In the genomic region with DNA sequence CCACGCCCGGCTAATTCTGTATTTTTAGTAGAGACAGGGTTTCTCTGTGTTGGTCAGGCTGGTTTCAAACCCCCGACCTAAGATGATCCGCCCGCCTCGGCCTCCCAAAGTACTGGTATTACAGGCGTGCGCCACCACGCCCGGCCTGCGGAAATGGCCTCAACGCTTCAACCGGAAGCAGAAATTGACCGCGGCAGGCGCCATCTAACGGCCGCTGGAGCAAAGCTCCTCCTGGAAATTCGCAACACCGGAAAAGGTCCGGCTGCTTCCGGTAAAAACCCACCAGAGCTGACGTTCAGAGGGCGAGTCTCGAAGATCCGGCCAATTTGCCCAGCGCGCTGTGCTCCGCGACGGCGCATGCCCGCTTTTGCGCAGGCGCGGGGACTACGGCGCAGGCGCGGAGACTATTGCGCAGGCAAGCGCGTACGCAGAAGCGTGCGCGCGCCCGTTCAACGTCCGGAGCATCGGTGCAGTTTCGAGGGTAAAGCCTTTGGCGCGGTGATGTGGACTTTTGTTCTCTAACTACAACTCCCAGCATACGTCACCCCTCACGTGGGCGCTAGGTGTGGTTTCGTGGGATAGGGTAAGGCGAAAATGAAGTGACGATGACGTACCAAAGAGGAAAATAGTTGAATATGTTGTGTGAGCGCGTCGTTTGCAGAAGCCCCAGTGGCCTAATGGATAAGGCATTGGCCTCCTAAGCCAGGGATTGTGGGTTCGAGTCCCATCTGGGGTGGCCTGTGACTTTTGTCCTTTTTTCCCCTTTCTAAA, we compare ENCODE assay signal across 1 cellular context.
A peak's percentile ranks its signal among the peaks of the same experiment; 100 is the strongest.
TF ChIP-seq lines count a peak whose summit lies in the region.

No MANE protein-coding gene starts in this region.

TF ChIP-seq in K562, 482 proteins besides CTCF, POLR2A, EP300 and RAD21 (continued from another document and continues in another):
- TF ChIP-seq CBX8 (IDR thresholded peaks at IDR 0.05; ENCODE audit: borderline replicate concordance, extremely low read depth, low read depth, low read length, poor library complexity, severe bottlenecking), result no peak
- no peak for TF ChIP-seq CLOCK (CRISPR knock-in tag; IDR thresholded peaks at IDR 0.05; ENCODE audit: borderline replicate concordance)
- TF ChIP-seq KLF13 (tag; IDR thresholded peaks at IDR 0.05; ENCODE audit: borderline replicate concordance, low read depth), result peak; percentile 67
- TF ChIP-seq RUNX1 (IDR thresholded peaks at IDR 0.05; ENCODE audit: low read depth), result peak; percentile 71; the same call in 1 of the 2 replicates
- TF ChIP-seq, protein P1, sequence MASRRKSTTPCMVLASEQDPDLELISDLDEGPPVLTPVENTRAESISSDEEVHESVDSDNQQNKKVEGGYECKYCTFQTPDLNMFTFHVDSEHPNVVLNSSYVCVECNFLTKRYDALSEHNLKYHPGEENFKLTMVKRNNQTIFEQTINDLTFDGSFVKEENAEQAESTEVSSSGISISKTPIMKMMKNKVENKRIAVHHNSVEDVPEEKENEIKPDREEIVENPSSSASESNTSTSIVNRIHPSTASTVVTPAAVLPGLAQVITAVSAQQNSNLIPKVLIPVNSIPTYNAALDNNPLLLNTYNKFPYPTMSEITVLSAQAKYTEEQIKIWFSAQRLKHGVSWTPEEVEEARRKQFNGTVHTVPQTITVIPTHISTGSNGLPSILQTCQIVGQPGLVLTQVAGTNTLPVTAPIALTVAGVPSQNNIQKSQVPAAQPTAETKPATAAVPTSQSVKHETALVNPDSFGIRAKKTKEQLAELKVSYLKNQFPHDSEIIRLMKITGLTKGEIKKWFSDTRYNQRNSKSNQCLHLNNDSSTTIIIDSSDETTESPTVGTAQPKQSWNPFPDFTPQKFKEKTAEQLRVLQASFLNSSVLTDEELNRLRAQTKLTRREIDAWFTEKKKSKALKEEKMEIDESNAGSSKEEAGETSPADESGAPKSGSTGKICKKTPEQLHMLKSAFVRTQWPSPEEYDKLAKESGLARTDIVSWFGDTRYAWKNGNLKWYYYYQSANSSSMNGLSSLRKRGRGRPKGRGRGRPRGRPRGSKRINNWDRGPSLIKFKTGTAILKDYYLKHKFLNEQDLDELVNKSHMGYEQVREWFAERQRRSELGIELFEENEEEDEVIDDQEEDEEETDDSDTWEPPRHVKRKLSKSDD (conservative IDR thresholded peaks at IDR 0.05; ENCODE audit: low read length), result peak; percentile 86; the same call in 1 of the 2 replicates
- TF ChIP-seq FOXK1 (CRISPR knock-in tag; IDR thresholded peaks at IDR 0.05; ENCODE audit: borderline replicate concordance), result peak; percentile 96
- TF ChIP-seq POLR2B (IDR thresholded peaks at IDR 0.05; ENCODE audit: low read depth, partially characterized antibody), result peak; percentile 98
- TF ChIP-seq TFAM (CRISPR knock-in tag; conservative IDR thresholded peaks at IDR 0.05), result no peak
- TF ChIP-seq, protein P2, sequence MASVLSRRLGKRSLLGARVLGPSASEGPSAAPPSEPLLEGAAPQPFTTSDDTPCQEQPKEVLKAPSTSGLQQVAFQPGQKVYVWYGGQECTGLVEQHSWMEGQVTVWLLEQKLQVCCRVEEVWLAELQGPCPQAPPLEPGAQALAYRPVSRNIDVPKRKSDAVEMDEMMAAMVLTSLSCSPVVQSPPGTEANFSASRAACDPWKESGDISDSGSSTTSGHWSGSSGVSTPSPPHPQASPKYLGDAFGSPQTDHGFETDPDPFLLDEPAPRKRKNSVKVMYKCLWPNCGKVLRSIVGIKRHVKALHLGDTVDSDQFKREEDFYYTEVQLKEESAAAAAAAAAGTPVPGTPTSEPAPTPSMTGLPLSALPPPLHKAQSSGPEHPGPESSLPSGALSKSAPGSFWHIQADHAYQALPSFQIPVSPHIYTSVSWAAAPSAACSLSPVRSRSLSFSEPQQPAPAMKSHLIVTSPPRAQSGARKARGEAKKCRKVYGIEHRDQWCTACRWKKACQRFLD (CRISPR knock-in tag; IDR thresholded peaks at IDR 0.05), result no peak; the same call in 1 of the 2 replicates
- no peak for TF ChIP-seq RBM17 (IDR thresholded peaks at IDR 0.05; ENCODE audit: borderline replicate concordance, low read depth, low read length)
- no peak for TF ChIP-seq SMARCE1 (IDR thresholded peaks at IDR 0.05)
- peak; percentile 60; the same call in 1 of the 2 replicates for TF ChIP-seq ZNF232 (CRISPR knock-in tag; IDR thresholded peaks at IDR 0.05)
- TF ChIP-seq TRIM28 (IDR thresholded peaks at IDR 0.05), result peak; percentile 100
- TF ChIP-seq NCOA6 (IDR thresholded peaks at IDR 0.05), result peak; percentile 80; the same call in 1 of the 2 replicates
- TF ChIP-seq CHAMP1 (IDR thresholded peaks at IDR 0.05), result peak; percentile 100
- TF ChIP-seq, protein P3, sequence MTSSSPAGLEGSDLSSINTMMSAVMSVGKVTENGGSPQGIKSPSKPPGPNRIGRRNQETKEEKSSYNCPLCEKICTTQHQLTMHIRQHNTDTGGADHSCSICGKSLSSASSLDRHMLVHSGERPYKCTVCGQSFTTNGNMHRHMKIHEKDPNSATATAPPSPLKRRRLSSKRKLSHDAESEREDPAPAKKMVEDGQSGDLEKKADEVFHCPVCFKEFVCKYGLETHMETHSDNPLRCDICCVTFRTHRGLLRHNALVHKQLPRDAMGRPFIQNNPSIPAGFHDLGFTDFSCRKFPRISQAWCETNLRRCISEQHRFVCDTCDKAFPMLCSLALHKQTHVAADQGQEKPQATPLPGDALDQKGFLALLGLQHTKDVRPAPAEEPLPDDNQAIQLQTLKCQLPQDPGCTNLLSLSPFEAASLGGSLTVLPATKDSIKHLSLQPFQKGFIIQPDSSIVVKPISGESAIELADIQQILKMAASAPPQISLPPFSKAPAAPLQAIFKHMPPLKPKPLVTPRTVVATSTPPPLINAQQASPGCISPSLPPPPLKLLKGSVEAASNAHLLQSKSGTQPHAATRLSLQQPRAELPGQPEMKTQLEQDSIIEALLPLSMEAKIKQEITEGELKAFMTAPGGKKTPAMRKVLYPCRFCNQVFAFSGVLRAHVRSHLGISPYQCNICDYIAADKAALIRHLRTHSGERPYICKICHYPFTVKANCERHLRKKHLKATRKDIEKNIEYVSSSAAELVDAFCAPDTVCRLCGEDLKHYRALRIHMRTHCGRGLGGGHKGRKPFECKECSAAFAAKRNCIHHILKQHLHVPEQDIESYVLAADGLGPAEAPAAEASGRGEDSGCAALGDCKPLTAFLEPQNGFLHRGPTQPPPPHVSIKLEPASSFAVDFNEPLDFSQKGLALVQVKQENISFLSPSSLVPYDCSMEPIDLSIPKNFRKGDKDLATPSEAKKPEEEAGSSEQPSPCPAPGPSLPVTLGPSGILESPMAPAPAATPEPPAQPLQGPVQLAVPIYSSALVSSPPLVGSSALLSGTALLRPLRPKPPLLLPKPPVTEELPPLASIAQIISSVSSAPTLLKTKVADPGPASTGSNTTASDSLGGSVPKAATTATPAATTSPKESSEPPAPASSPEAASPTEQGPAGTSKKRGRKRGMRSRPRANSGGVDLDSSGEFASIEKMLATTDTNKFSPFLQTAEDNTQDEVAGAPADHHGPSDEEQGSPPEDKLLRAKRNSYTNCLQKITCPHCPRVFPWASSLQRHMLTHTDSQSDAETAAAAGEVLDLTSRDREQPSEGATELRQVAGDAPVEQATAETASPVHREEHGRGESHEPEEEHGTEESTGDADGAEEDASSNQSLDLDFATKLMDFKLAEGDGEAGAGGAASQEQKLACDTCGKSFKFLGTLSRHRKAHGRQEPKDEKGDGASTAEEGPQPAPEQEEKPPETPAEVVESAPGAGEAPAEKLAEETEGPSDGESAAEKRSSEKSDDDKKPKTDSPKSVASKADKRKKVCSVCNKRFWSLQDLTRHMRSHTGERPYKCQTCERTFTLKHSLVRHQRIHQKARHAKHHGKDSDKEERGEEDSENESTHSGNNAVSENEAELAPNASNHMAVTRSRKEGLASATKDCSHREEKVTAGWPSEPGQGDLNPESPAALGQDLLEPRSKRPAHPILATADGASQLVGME (CRISPR knock-in tag; IDR thresholded peaks at IDR 0.05), result peak; percentile 62; the same call in 1 of the 2 replicates
- TF ChIP-seq GATAD2A (IDR thresholded peaks at IDR 0.05), result peak; percentile 36; the same call in 1 of the 2 replicates
- TF ChIP-seq GATAD2B (IDR thresholded peaks at IDR 0.05; ENCODE audit: borderline replicate concordance), result peak; percentile 82; the same call in 1 of the 2 replicates
- peak; percentile 78 for TF ChIP-seq ZNF583 (CRISPR knock-in tag; IDR thresholded peaks at IDR 0.05)
- no peak for TF ChIP-seq PHB2 (IDR thresholded peaks at IDR 0.05; ENCODE audit: low read depth)
- no peak for TF ChIP-seq HOMEZ (CRISPR knock-in tag; IDR thresholded peaks at IDR 0.05)
- peak; percentile 83 for TF ChIP-seq POLR2G (IDR thresholded peaks at IDR 0.05; ENCODE audit: low read depth, low read length)
- TF ChIP-seq, protein P4, sequence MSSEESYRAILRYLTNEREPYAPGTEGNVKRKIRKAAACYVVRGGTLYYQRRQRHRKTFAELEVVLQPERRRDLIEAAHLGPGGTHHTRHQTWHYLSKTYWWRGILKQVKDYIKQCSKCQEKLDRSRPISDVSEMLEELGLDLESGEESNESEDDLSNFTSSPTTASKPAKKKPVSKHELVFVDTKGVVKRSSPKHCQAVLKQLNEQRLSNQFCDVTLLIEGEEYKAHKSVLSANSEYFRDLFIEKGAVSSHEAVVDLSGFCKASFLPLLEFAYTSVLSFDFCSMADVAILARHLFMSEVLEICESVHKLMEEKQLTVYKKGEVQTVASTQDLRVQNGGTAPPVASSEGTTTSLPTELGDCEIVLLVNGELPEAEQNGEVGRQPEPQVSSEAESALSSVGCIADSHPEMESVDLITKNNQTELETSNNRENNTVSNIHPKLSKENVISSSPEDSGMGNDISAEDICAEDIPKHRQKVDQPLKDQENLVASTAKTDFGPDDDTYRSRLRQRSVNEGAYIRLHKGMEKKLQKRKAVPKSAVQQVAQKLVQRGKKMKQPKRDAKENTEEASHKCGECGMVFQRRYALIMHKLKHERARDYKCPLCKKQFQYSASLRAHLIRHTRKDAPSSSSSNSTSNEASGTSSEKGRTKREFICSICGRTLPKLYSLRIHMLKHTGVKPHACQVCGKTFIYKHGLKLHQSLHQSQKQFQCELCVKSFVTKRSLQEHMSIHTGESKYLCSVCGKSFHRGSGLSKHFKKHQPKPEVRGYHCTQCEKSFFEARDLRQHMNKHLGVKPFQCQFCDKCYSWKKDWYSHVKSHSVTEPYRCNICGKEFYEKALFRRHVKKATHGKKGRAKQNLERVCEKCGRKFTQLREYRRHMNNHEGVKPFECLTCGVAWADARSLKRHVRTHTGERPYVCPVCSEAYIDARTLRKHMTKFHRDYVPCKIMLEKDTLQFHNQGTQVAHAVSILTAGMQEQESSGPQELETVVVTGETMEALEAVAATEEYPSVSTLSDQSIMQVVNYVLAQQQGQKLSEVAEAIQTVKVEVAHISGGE (CRISPR knock-in tag; IDR thresholded peaks at IDR 0.05), result peak in 2 of 3 experiments; percentile 91 to 98; a peak in 5 of 6 replicates
- peak; percentile 88 for TF ChIP-seq CCNT2 (IDR thresholded peaks at IDR 0.05; ENCODE audit: borderline replicate concordance, extremely low read depth, insufficient read length, low read depth, low read length)
- TF ChIP-seq CCAR2 (IDR thresholded peaks at IDR 0.05; ENCODE audit: low read depth, low read length), result no peak
- TF ChIP-seq ARNT (IDR thresholded peaks at IDR 0.05), result peak; percentile 23 to 99
- TF ChIP-seq DPF2 (IDR thresholded peaks at IDR 0.05), result peak; percentile 59
- TF ChIP-seq ZNF324 (CRISPR knock-in tag; IDR thresholded peaks at IDR 0.05), result no peak
- TF ChIP-seq BDP1 (IDR thresholded peaks at IDR 0.05; ENCODE audit: insufficient read depth, insufficient read length), result peak; percentile 100
- TF ChIP-seq ZNF174 (CRISPR knock-in tag; IDR thresholded peaks at IDR 0.05), result 0 out of 2 replicates have a peak, but pooled peaks have one; percentile 39
- peak; percentile 63 for TF ChIP-seq TAF1 (IDR thresholded peaks at IDR 0.05; ENCODE audit: control insufficient read depth, extremely low read depth, insufficient read depth, low read length, severe bottlenecking)
- 0 out of 2 replicates have a peak, but pooled peaks have one; percentile 60 for TF ChIP-seq ZC3H8 (IDR thresholded peaks at IDR 0.05)
